Comparison of ENCODE assay signal across 19 cellular contexts in the genomic region with DNA sequence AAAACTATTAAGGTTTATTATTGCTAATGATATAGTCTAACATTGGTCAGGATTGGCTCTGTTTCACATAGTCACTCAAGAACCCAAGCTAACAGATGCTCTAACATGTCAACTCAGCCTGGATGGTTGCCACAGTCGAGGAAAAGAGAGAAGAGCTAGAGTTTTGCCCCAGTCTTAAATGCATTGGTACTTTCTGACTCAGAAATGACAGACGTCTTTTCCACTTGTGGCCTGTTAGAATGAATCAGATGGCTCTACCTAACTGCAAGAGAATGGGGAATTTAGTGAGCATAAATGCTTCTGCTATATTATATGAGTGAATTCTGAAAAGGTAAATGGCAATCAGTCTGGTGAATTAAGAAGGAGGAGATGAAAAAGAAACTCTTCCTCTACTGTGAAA. TPM values are rescaled to one million over a fixed set of nuclear protein-coding genes. Genes with fewer than 3 reads are reported as not detected.
DNase-seq lines count a peak whose midpoint lies in the region; ATAC-seq and TF ChIP-seq lines count a peak whose summit lies in the region.
"Had no signal": no experiment of that assay in that cellular context is flagged by ENCODE, and none has a peak within 500 bp of the region (broad histone marks: within the 10 kb centered on the region; RNA-seq: fewer than 3 reads in every experiment).

No MANE protein-coding gene starts in this region.

- peak; percentile 25 for DNase-seq in activated naive CD4-positive, alpha-beta T cell treated with anti-CD3 and anti-CD28 coated beads for 36 hours
- no peak for DNase-seq in activated naive CD4-positive, alpha-beta T cell treated with anti-CD3 and anti-CD28 coated beads, Interleukin-2, amount 50 U/mL, for 16 hours
- DNase-seq in M059J (ENCODE audit: low read depth), result peak; percentile 68
- DNase-seq in brain microvascular endothelial cell, result peak; percentile 13
- DNase-seq in stimulated activated naive B cell treated with anti-CD40 and anti-IgM and Interleukin-4, amounts not matched to agents 10 μg/mL and 1 μg/mL and 100 μg/mL, for 72 hours, result no peak
- DNase-seq in right lobe of liver, result no peak
- no peak for DNase-seq in NCI-H2081 (lab: John Stamatoyannopoulos, UW)
- no peak for DNase-seq in Kasumi-1 (lab: John Stamatoyannopoulos, UW)
- DNase-seq: activated CD4-positive, alpha-beta T cell treated with anti-CD3 and anti-CD28 coated beads for 4 hours; activated effector memory CD4-positive, alpha-beta T cell treated with anti-CD3 and anti-CD28 coated beads, Interleukin-2, amount 50 U/mL, for 16 hours; body of pancreas; Calu3; dorsolateral prefrontal cortex; hippocampal formation; mucosa of descending colon; NCI-H1105; occipital lobe; SHP77 treated with DMSO at 0.1 percent for 48 hours had no signal

- no peaks in the 10 kb centered on the region for H3K27me3 Mint-ChIP-seq in activated naive CD4-positive, alpha-beta T cell treated with anti-CD3 and anti-CD28 coated beads for 36 hours (ENCODE audit: low read depth)
- H3K27me3 Mint-ChIP-seq in stimulated activated naive B cell treated with anti-CD40 and anti-IgM and Interleukin-4, amounts not matched to agents 10 μg/mL and 1 μg/mL and 100 μg/mL, for 72 hours, result no peaks in the 10 kb centered on the region
- H3K27me3 Mint-ChIP-seq: stimulated activated naive CD8-positive, alpha-beta T cell treated with anti-CD3 and anti-CD28 coated beads, Interleukin-15, Interleukin-2, amounts not matched to agents 100 ng/mL and 50 ng/mL, for 24 hours had no signal

- no peaks in the 10 kb centered on the region for H3K9me3 ChIP-seq in right lobe of liver
- H3K9me3 ChIP-seq: body of pancreas, mucosa of descending colon had no signal

- H3K27ac ChIP-seq in brain microvascular endothelial cell (no peak overlapping the region), right lobe of liver (no peak overlapping the region)
- H3K27ac ChIP-seq: body of pancreas, dorsolateral prefrontal cortex had no signal

- in situ Hi-C loops in brain microvascular endothelial cell (cut with HindIII; ENCODE audit: low pct_ligation_motif_present, low sequenced_read_pairs), result no loop called here

- CTCF ChIA-PET in activated naive CD4-positive, alpha-beta T cell treated with anti-CD3 and anti-CD28 coated beads for 36 hours (lab: Charles Lee), result no interaction called here

- ATAC-seq in stimulated activated naive B cell treated with anti-CD40 and anti-IgM and Interleukin-4, amounts not matched to agents 10 μg/mL and 1 μg/mL and 100 μg/mL, for 72 hours (replicated peaks), result peak in 1 of 2 donors; percentile 42
- no peak for ATAC-seq in right lobe of liver
- ATAC-seq: body of pancreas, mucosa of descending colon had no signal

- H3K27me3 ChIP-seq in brain microvascular endothelial cell (replicated peaks) (no peaks in the 10 kb centered on the region), right lobe of liver (no peaks in the 10 kb centered on the region)
- H3K27me3 ChIP-seq: body of pancreas, dorsolateral prefrontal cortex had no signal

- H3K4me1 Mint-ChIP-seq in activated naive CD4-positive, alpha-beta T cell treated with anti-CD3 and anti-CD28 coated beads for 36 hours (ENCODE audit: low read depth), result peaks cover 15% of the 10 kb centered on the region
- peaks cover 6 to 7% of the 10 kb centered on the region in 2 donors for H3K4me1 Mint-ChIP-seq in stimulated activated naive B cell treated with anti-CD40 and anti-IgM and Interleukin-4, amounts not matched to agents 10 μg/mL and 1 μg/mL and 100 μg/mL, for 72 hours

- H3K36me3 Mint-ChIP-seq in activated naive CD4-positive, alpha-beta T cell treated with anti-CD3 and anti-CD28 coated beads for 36 hours (ENCODE audit: low read depth), result no peaks in the 10 kb centered on the region
- H3K36me3 Mint-ChIP-seq in stimulated activated naive B cell treated with anti-CD40 and anti-IgM and Interleukin-4, amounts not matched to agents 10 μg/mL and 1 μg/mL and 100 μg/mL, for 72 hours, result peaks cover 5 to 12% of the 10 kb centered on the region in 2 donors

- H3K4me3 ChIP-seq in brain microvascular endothelial cell (ENCODE audit: low read depth, low read length) (no peak overlapping the region), right lobe of liver (no peak overlapping the region)
- H3K4me3 ChIP-seq: body of pancreas, dorsolateral prefrontal cortex, mucosa of descending colon had no signal

- no peak overlapping the region for H3K27ac Mint-ChIP-seq in activated naive CD4-positive, alpha-beta T cell treated with anti-CD3 and anti-CD28 coated beads for 36 hours
- H3K27ac Mint-ChIP-seq in stimulated activated naive B cell treated with anti-CD40 and anti-IgM and Interleukin-4, amounts not matched to agents 10 μg/mL and 1 μg/mL and 100 μg/mL, for 72 hours, result peak overlapping the region; percentile 16
- H3K27ac Mint-ChIP-seq: stimulated activated naive CD8-positive, alpha-beta T cell treated with anti-CD3 and anti-CD28 coated beads, Interleukin-15, Interleukin-2, amounts not matched to agents 100 ng/mL and 50 ng/mL, for 24 hours had no signal

- TF ChIP-seq CTCF in brain microvascular endothelial cell (IDR thresholded peaks at IDR 0.05; ENCODE audit: low read depth, low read length, missing control alignments) (no peak), right lobe of liver (IDR thresholded peaks at IDR 0.05) (no peak)

- no peak for TF ChIP-seq POLR2A in right lobe of liver (IDR thresholded peaks at IDR 0.05)

- no peaks in the 10 kb centered on the region for H3K9me3 Mint-ChIP-seq in activated naive CD4-positive, alpha-beta T cell treated with anti-CD3 and anti-CD28 coated beads for 36 hours
- no peaks in the 10 kb centered on the region for H3K9me3 Mint-ChIP-seq in stimulated activated naive B cell treated with anti-CD40 and anti-IgM and Interleukin-4, amounts not matched to agents 10 μg/mL and 1 μg/mL and 100 μg/mL, for 72 hours

- 75% methylated on average over 1 of the region's 2 CpGs for WGBS in right lobe of liver (ENCODE audit: insufficient coverage, low coverage, low lambda C conversion rate, missing lambda C conversion rate)

- intact Hi-C loops in activated naive CD4-positive, alpha-beta T cell treated with anti-CD3 and anti-CD28 coated beads for 36 hours (cut with micrococcal nuclease), result no loop called here
- intact Hi-C loops in right lobe of liver (cut with DNase I), result no loop called here

- H3K36me3 ChIP-seq in brain microvascular endothelial cell (replicated peaks) (no peaks in the 10 kb centered on the region), right lobe of liver (no peaks in the 10 kb centered on the region)

- H3K4me1 ChIP-seq in right lobe of liver, result no peaks in the 10 kb centered on the region
- H3K4me1 ChIP-seq: body of pancreas had no signal

- H3K4me3 Mint-ChIP-seq in activated naive CD4-positive, alpha-beta T cell treated with anti-CD3 and anti-CD28 coated beads for 36 hours, result no peak overlapping the region
- no peak overlapping the region for H3K4me3 Mint-ChIP-seq in stimulated activated naive B cell treated with anti-CD40 and anti-IgM and Interleukin-4, amounts not matched to agents 10 μg/mL and 1 μg/mL and 100 μg/mL, for 72 hours
- H3K4me3 Mint-ChIP-seq: stimulated activated naive CD8-positive, alpha-beta T cell treated with anti-CD3 and anti-CD28 coated beads, Interleukin-15, Interleukin-2, amounts not matched to agents 100 ng/mL and 50 ng/mL, for 24 hours had no signal

RNA-seq across cellular contexts. Expression of gene HECTD2, which starts 13.9 kb away (rescaled TPM):
- 1 to 10 TPM; 2.3 to 3.1 TPM for total RNA-seq in activated naive CD4-positive, alpha-beta T cell treated with anti-CD3 and anti-CD28 coated beads for 36 hours
- 4.6 and 8.1 TPM in 2 replicates for total RNA-seq in M059J (2014; rRNA removed; shearing (Covaris generic))
- total RNA-seq in right lobe of liver, result 1 to 10 TPM; 1.5 to 3.7 (median 3.1) TPM

Comparison
In these comparisons a context has a peak if more than half of its experiments do, and no peak if none do; other contexts are left out.
1. DNase-seq: peak in activated naive CD4-positive, alpha-beta T cell treated with anti-CD3 and anti-CD28 coated beads for 36 hours (single experiment), M059J (single experiment) and brain microvascular endothelial cell (single experiment); none in activated naive CD4-positive, alpha-beta T cell treated with anti-CD3 and anti-CD28 coated beads, Interleukin-2, amount 50 U/mL, for 16 hours (single experiment), stimulated activated naive B cell treated with anti-CD40 and anti-IgM and Interleukin-4, amounts not matched to agents 10 μg/mL and 1 μg/mL and 100 μg/mL, for 72 hours (single experiment), right lobe of liver (0 of 3), NCI-H2081 (0 of 2) and Kasumi-1 (0 of 2).